In the genomic region with DNA sequence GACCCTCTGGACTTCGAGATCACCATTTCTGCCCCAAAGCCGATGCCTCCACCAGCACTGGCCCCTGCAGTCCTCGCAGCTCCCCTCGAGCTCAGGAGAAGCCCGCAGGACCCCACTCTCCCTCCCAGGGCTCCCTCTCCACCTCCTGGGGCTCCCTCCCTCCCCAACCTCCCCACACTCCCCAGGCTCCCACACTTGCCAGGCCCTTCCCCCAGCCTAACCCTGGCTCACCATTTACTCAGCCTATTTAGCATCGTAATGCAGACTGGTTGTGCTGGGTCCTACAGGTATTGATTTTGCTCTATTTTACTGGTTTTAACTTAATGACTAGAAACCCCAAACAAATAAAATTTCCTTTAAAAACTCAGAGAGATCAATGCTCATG, we compare ENCODE assay signal across 15 cellular contexts.
"Had no signal": no experiment of that assay in that cellular context is flagged by ENCODE, and none has a peak within 500 bp of the region (broad histone marks: within the 10 kb centered on the region; RNA-seq: fewer than 3 reads in every experiment).

No MANE protein-coding gene starts in this region.

- H2AFZ ChIP-seq: neural progenitor cell had no signal

- H3K27ac ChIP-seq: neural progenitor cell, prostate gland, right atrium auricular region, sigmoid colon, thoracic aorta, tibial nerve, upper lobe of left lung had no signal

- H3K4me2 ChIP-seq: neural progenitor cell had no signal

- H3K4me1 ChIP-seq: prostate gland, right atrium auricular region, sigmoid colon, tibial nerve, upper lobe of left lung had no signal

- H3K36me3 ChIP-seq: neural progenitor cell, prostate gland, right atrium auricular region, sigmoid colon, thoracic aorta, tibial nerve, upper lobe of left lung had no signal

- H3K9me3 ChIP-seq: mucosa of descending colon, prostate gland, right atrium auricular region, sigmoid colon, thoracic aorta, tibial nerve, upper lobe of left lung had no signal

- H3K4me3 ChIP-seq: mucosa of descending colon, neural progenitor cell, prostate gland, right atrium auricular region, sigmoid colon, thoracic aorta, tibial nerve, upper lobe of left lung had no signal

- H3K9ac ChIP-seq: neural progenitor cell had no signal

- DNase-seq: cortex of kidney; effector memory CD8-positive, alpha-beta T cell; mesenchymal stem cell; naive B cell; nucleus accumbens; sigmoid colon; stimulated activated CD4-positive, alpha-beta T cell treated with anti-CD3 and anti-CD28 coated beads, Interleukin-4, amount 100 ng/mL, for 4 hours; stimulated activated naive B cell treated with anti-CD40 and anti-IgM and Interleukin-4, amounts not matched to agents 10 μg/mL and 1 μg/mL and 100 μg/mL, for 72 hours had no signal

- H3K27me3 ChIP-seq: neural progenitor cell, right atrium auricular region had no signal
